8 cellular contexts compared by ENCODE assay signal in the genomic region with DNA sequence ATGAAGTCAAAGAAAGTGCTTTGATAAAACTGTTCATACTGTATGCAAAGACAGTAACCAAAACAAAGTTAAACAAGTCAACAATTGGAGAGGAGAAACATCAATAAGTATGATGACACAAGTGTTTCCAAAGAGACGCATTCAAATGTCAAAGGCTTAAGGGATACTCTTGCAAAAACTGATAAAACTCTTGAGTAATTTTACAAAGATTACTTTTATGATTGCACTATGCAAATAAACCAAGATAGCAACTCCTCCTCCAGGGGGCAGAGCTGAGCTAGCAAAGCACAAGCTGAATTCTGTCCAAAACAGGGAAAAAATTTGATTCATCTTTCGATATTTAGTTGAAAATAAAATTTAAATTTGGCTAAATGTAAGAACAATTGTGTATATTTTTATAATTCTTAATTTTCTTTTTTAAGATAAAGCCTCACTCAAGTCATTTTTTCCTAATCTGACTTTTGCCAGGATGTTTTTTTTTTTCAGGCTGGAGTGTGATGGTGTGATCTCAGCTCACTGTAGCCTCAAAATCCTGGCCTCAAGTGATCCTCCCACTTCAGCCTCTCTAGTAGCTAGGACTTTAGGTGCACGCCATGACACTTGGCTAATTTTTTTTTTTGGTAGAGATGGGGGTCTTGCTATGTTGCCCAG.
DNase-seq lines count a peak whose midpoint lies in the region; TF ChIP-seq lines count a peak whose summit lies in the region.

No MANE protein-coding gene starts in this region.

- no peaks in the 10 kb centered on the region for H3K9me2 ChIP-seq in OCI-LY7 (ENCODE audit: insufficient read depth, low read length)

- intact Hi-C loops in OCI-LY7 (cut with micrococcal nuclease; ENCODE audit: unreplicated experiment), result no loop called here

- no peaks in the 10 kb centered on the region for H3K36me3 ChIP-seq in OCI-LY7 (ENCODE audit: insufficient read depth, low read length)
- no peaks in the 10 kb centered on the region for H3K36me3 ChIP-seq in right atrium auricular region

- DNase-seq in NCI-H1436 (lab: John Stamatoyannopoulos, UW) (peak; percentile 11), NCI-H1436 treated with DMSO at 0.1 percent for 48 hours (lab: John Stamatoyannopoulos, UW) (no peak), HEK293T (ENCODE audit: extremely low spot score) (peak; percentile 62), OCI-LY7 (ENCODE audit: low spot score) (peak; percentile 54), right atrium auricular region (ENCODE audit: low spot score) (no peak), HPDE6-E6E7 (ENCODE audit: extremely low spot score) (no peak)
- DNase-seq in activated T-helper 9 cell treated with anti-CD3 and anti-CD28 coated beads, Interleukin-2, amount 50 U/mL, for 16 hours (ENCODE audit: low read depth), result peak; percentile 4
- peak; percentile 68 to 75 for DNase-seq in stimulated activated CD4-positive, alpha-beta T cell treated with anti-CD3 and anti-CD28 coated beads, Interleukin-2, amount 100 ng/mL, for 24 hours

- H2AFZ ChIP-seq in OCI-LY7 (ENCODE audit: low read length), result no peak overlapping the region

- H3K79me2 ChIP-seq in OCI-LY7 (ENCODE audit: insufficient read depth, low read depth, low read length), result no peaks in the 10 kb centered on the region

- POLR2A ChIA-PET in HEK293T (lab: Yijun Ruan, JAX), result no interaction called here
- POLR2A ChIA-PET in OCI-LY7 (lab: Charles Lee), result no interaction called here

- H3K4me1 ChIP-seq in OCI-LY7 (ENCODE audit: insufficient read depth, low read length, poor library complexity, severe bottlenecking), result no peaks in the 10 kb centered on the region
- no peaks in the 10 kb centered on the region for H3K4me1 ChIP-seq in right atrium auricular region

- no TSS peak for BruUV-seq in OCI-LY7 (replicated peaks; lab: Mats Ljungman, UMichigan)

- H4K20me1 ChIP-seq in OCI-LY7 (ENCODE audit: insufficient read depth, low read length), result no peaks in the 10 kb centered on the region

- H3K4me2 ChIP-seq in OCI-LY7 (ENCODE audit: low read length), result no peak overlapping the region

- CTCF ChIA-PET in HEK293T (lab: Yijun Ruan, JAX) (interaction anchor here (0.5 to 2.8 kb wide), 15 partner anchors 7 to 1480 kb away, joined by 3 to 10 read pairs (median 5); partner anchors contain the start of genes BORA and MZT1), OCI-LY7 (lab: Charles Lee; ENCODE audit: unreplicated experiment) (no interaction called here)

- H3K9me3 ChIP-seq in OCI-LY7 (ENCODE audit: low read length), result no peaks in the 10 kb centered on the region
- no peaks in the 10 kb centered on the region for H3K9me3 ChIP-seq in right atrium auricular region

- no peak overlapping the region for H3K4me3 ChIP-seq in OCI-LY7 (ENCODE audit: low read depth, low read length, poor library complexity, severe bottlenecking)
- no peak overlapping the region for H3K4me3 ChIP-seq in right atrium auricular region

- no peaks in the 10 kb centered on the region for H3K27me3 ChIP-seq in right atrium auricular region

- H3K27ac ChIP-seq in OCI-LY7 (ENCODE audit: low read depth, low read length, poor library complexity, severe bottlenecking) (no peak overlapping the region), right atrium auricular region (no peak overlapping the region)

- peak; percentile 90 for TF ChIP-seq CTCF in OCI-LY7 (conservative IDR thresholded peaks at IDR 0.05; ENCODE audit: low read length)
- TF ChIP-seq CTCF in right atrium auricular region (IDR thresholded peaks at IDR 0.05), result peak; percentile 18 to 60

TF ChIP-seq in HEK293T, 16 proteins besides CTCF, POLR2A, EP300 and RAD21:
- TF ChIP-seq ELF4 (IDR thresholded peaks at IDR 0.05) (no peak), NFRKB (IDR thresholded peaks at IDR 0.05) (no peak), CTBP1 (IDR thresholded peaks at IDR 0.05; ENCODE audit: borderline replicate concordance) (no peak), ARNT (IDR thresholded peaks at IDR 0.05) (no peak), SP1 (IDR thresholded peaks at IDR 0.05) (no peak)

Comparison
In these comparisons a context has a peak if more than half of its experiments do, and no peak if none do; other contexts are left out.
1. DNase-seq: peak in NCI-H1436 (single experiment), HEK293T (single experiment), OCI-LY7 (single experiment), activated T-helper 9 cell treated with anti-CD3 and anti-CD28 coated beads, Interleukin-2, amount 50 U/mL, for 16 hours (single experiment) and stimulated activated CD4-positive, alpha-beta T cell treated with anti-CD3 and anti-CD28 coated beads, Interleukin-2, amount 100 ng/mL, for 24 hours (2 of 2); none in NCI-H1436 treated with DMSO at 0.1 percent for 48 hours (single experiment), right atrium auricular region (single experiment) and HPDE6-E6E7 (single experiment).